In genomic region chr17:46940692-46941404, GRCh38 we compare ENCODE assay signal across 8 cellular contexts. TPM values are rescaled to one million over a fixed set of nuclear protein-coding genes. Genes with fewer than 3 reads are reported as not detected.
A peak's percentile ranks its signal among the peaks of the same experiment; 100 is the strongest.
DNase-seq lines count a peak whose midpoint lies in the region; ATAC-seq and TF ChIP-seq lines count a peak whose summit lies in the region.

No MANE protein-coding gene starts in this region.

- DNase-seq in DMS79 (lab: John Stamatoyannopoulos, UW) (peak; percentile 31), NCI-H345 treated with DMSO at 0.1 percent for 48 hours (lab: John Stamatoyannopoulos, UW; ENCODE audit: unreplicated experiment) (peak; percentile 69), left lobe of liver (ENCODE audit: low spot score) (peak; percentile 81)
- peak; percentile 59 for DNase-seq in activated CD4-positive, CD25-positive, alpha-beta regulatory T cell treated with anti-CD3 and anti-CD28 coated beads, Interleukin-2, amount 50 U/mL, for 72 hours
- peak; percentile 46 for DNase-seq in central memory CD4-positive, alpha-beta T cell
- peak; percentile 48 to 54 for DNase-seq in stimulated activated CD4-positive, alpha-beta T cell treated with anti-CD3 and anti-CD28 coated beads, Interleukin-4, amount 100 ng/mL, for 48 hours (ENCODE audit: low read depth in 2 of 2)

- peak; percentile 75 for ATAC-seq in HG02798 (IDR thresholded peaks at IDR 0.05; ENCODE audit: poor library complexity, unreplicated experiment)
- peak; percentile 85 for ATAC-seq in left lobe of liver
- ATAC-seq in GM18505 (IDR thresholded peaks at IDR 0.05; ENCODE audit: unreplicated experiment) = no peak

- no peak for TF ChIP-seq POLR2A in GM18505 (IDR thresholded peaks at IDR 0.05; ENCODE audit: borderline replicate concordance, extremely low read depth, insufficient read depth, insufficient read length)

RNA-seq across cellular contexts. Expression of gene GOSR2, which starts 17.9 kb away (rescaled TPM):
- 28.1 TPM for total RNA-seq in left lobe of liver

RNA-seq across cellular contexts. Expression of gene RPRML, which starts 38.2 kb away (rescaled TPM):
- total RNA-seq in left lobe of liver = not detected

Comparison
In these comparisons a context has a peak if more than half of its experiments do, and no peak if none do; other contexts are left out.
1. DNase-seq: peak in every context shown above with its lines; median percentile 81 in left lobe of liver; 69 in NCI-H345 treated with DMSO at 0.1 percent for 48 hours; 59 in activated CD4-positive, CD25-positive, alpha-beta regulatory T cell treated with anti-CD3 and anti-CD28 coated beads, Interleukin-2, amount 50 U/mL, for 72 hours; 51 in stimulated activated CD4-positive, alpha-beta T cell treated with anti-CD3 and anti-CD28 coated beads, Interleukin-4, amount 100 ng/mL, for 48 hours; 46 in central memory CD4-positive, alpha-beta T cell; 31 in DMS79.